Comparison of ENCODE assay signal across 8 cellular contexts in genomic region chr1:52403566-52404115, GRCh38. TPM values are rescaled to one million over a fixed set of nuclear protein-coding genes. Genes with fewer than 3 reads are reported as not detected.
DNase-seq lines count a peak whose midpoint lies in the region; ATAC-seq and TF ChIP-seq lines count a peak whose summit lies in the region.

No MANE protein-coding gene starts in this region.

- DNase-seq in NCI-H2196 (lab: John Stamatoyannopoulos, UW; ENCODE audit: unreplicated experiment) (peak; percentile 53), NCI-H2196 treated with DMSO at 0.1 percent for 48 hours (lab: John Stamatoyannopoulos, UW; ENCODE audit: unreplicated experiment) (no peak), MV-4-11 (lab: John Stamatoyannopoulos, UW) (peak; percentile 79), T1000 (lab: John Stamatoyannopoulos, UW) (peak; percentile 40), chondrocyte (ENCODE audit: low spot score) (no peak), memory B cell (ENCODE audit: low spot score in 2 of 2) (peak; percentile 41 to 46)
- peak; percentile 7 to 18 for DNase-seq in stimulated activated CD8-positive, alpha-beta memory T cell treated with anti-CD3 and anti-CD28 coated beads, Interleukin-7, amount 100 ng/mL, for 4 hours (ENCODE audit: low read depth in 2 of 2)

- H3K4me3 Mint-ChIP-seq in chondrocyte (ENCODE audit: unreplicated experiment), result peak overlapping the region; percentile 100
- H3K4me3 Mint-ChIP-seq in memory B cell, result peak overlapping the region; percentile 95

- no peak for TF ChIP-seq CTCF in chondrocyte (IDR thresholded peaks at IDR 0.05)

- no peaks in the 10 kb centered on the region for H3K27me3 Mint-ChIP-seq in chondrocyte (ENCODE audit: low read depth)
- no peaks in the 10 kb centered on the region for H3K27me3 Mint-ChIP-seq in memory B cell

- H3K4me1 Mint-ChIP-seq in chondrocyte (ENCODE audit: low read depth) (peaks cover 27% of the 10 kb centered on the region), memory B cell (peaks cover 11% of the 10 kb centered on the region)

- H3K9me3 Mint-ChIP-seq in chondrocyte (ENCODE audit: low read depth) (no peaks in the 10 kb centered on the region), memory B cell (no peaks in the 10 kb centered on the region)

- H3K27ac Mint-ChIP-seq in chondrocyte (ENCODE audit: unreplicated experiment) (peak overlapping the region; percentile 98), memory B cell (peak overlapping the region; percentile 99)

- H3K36me3 Mint-ChIP-seq in chondrocyte (ENCODE audit: low read depth), result peaks cover 4% of the 10 kb centered on the region
- H3K36me3 Mint-ChIP-seq in memory B cell, result peaks cover 10% of the 10 kb centered on the region

- ATAC-seq in HG02571 (IDR thresholded peaks at IDR 0.05; ENCODE audit: unreplicated experiment), result peak; percentile 29
- ATAC-seq in memory B cell (ENCODE audit: low read depth), result peak; percentile 46

RNA-seq across cellular contexts. Expression of gene ORC1, which starts 0.6 kb away (rescaled TPM):
- total RNA-seq in chondrocyte, result 0.95 to 5.1 TPM (median 1.2 TPM) in 3 replicates

RNA-seq across cellular contexts. Expression of gene PRPF38A, which starts 0.8 kb away (rescaled TPM):
- 26.1 to 32.8 TPM (median 26.4 TPM) in 3 replicates for total RNA-seq in chondrocyte

RNA-seq across cellular contexts. Expression of gene CC2D1B, which starts 37.6 kb away (rescaled TPM):
- total RNA-seq in chondrocyte, result 33.3 to 35.1 TPM (median 35.0 TPM) in 3 replicates

Comparison
In these comparisons a context has a peak if more than half of its experiments do, and no peak if none do; other contexts are left out.
1. DNase-seq: peak in NCI-H2196 (single experiment), MV-4-11 (single experiment), T1000 (single experiment), memory B cell (2 of 2) and stimulated activated CD8-positive, alpha-beta memory T cell treated with anti-CD3 and anti-CD28 coated beads, Interleukin-7, amount 100 ng/mL, for 4 hours (2 of 2); none in NCI-H2196 treated with DMSO at 0.1 percent for 48 hours (single experiment) and chondrocyte (single experiment).